1 cellular context compared by ENCODE assay signal in the genomic region with DNA sequence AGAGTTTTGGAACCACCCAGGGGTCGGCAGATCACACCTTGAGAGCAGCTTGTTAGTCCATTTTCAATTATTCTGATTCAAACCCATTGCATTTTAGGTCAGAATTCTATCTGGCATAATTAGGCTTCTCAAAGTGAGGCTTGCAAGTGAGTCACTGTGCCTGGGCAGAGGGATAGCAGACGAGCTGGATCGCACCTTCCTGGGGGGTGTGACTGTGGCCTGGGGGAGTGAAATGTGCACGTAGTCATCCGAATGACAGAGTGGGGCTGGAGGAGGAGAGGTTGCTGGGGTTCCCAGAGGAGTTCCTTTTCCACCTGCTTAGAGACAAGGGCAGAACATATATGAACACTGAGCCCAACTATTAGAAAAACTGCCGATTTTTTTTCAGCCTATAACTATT.
TF ChIP-seq lines count a peak whose summit lies in the region.

No MANE protein-coding gene starts in this region.

TF ChIP-seq in endothelial cell of umbilical vein, 7 proteins besides CTCF, POLR2A, EP300 and RAD21 (continued from another document):
- TF ChIP-seq POLR2AphosphoS5 (IDR thresholded peaks at IDR 0.05; ENCODE audit: insufficient read depth, low read depth, low read length) (no peak), FOS (IDR thresholded peaks at IDR 0.05; ENCODE audit: borderline replicate concordance, insufficient read depth, low read length) (no peak), MYC (IDR thresholded peaks at IDR 0.05; ENCODE audit: low read depth, low read length) (no peak), GATA2 (IDR thresholded peaks at IDR 0.05; ENCODE audit: insufficient read depth, insufficient read length, low read depth, low read length) (no peak)
TF ChIP-seq in endothelial cell of umbilical vein: peak in this region for 0.
